11 cellular contexts compared by ENCODE assay signal in the genomic region with DNA sequence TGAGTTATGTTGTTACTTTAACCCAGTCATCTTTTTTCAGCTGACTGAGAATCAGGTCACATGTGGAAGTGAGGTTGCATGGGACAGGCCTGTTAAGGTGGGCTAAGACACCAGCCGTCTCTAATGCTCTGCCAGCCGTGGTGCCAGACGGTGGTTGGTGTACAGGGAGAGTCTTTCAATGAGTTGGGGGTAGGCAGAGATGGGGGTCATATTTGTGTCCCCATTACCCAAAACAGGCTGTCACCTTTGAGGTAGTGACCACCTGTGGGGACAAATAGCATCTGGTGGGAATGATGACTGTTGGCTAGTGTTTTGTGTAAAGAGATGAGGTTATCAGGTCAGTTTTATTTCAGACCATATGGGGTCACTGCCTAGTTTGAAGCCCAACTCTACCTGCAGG. TPM values are rescaled to one million over a fixed set of nuclear protein-coding genes. Genes with fewer than 3 reads are reported as not detected.
A peak's percentile ranks its signal among the peaks of the same experiment; 100 is the strongest.
DNase-seq lines count a peak whose midpoint lies in the region; ATAC-seq, FAIRE-seq and TF ChIP-seq lines count a peak whose summit lies in the region.
"Had no signal": no experiment of that assay in that cellular context is flagged by ENCODE, and none has a peak within 500 bp of the region (broad histone marks: within the 10 kb centered on the region; RNA-seq: fewer than 3 reads in every experiment).

No MANE protein-coding gene starts in this region.

- H3K36me3 ChIP-seq in K562 (ENCODE audit: control insufficient read depth, insufficient read depth, low read length) = peaks cover 65% of the 10 kb centered on the region

- H3K79me2 ChIP-seq in K562 (ENCODE audit: control insufficient read depth, insufficient read depth, low read length) = peaks cover 51% of the 10 kb centered on the region

- peak overlapping the region; percentile 98 for H3K4me3 ChIP-seq in Jurkat, Clone E6-1 (ENCODE audit: low read length)
- H3K4me3 ChIP-seq in K562 = peak overlapping the region; percentile 75; the same call in 1 of the 2 replicates

- H3K27ac ChIP-seq in K562 (ENCODE audit: extremely low read depth, low read depth, low read length) = peak overlapping the region; percentile 82

- peaks cover 5 to 17% (median 17%) of the 10 kb centered on the region in 3 donors for H3K27me3 Mint-ChIP-seq in CD14-positive monocyte (ENCODE audit: low read depth in 3 of 3)
- peaks cover 0 to 21% (median 9%) of the 10 kb centered on the region in 5 donors for H3K27me3 Mint-ChIP-seq in naive thymus-derived CD8-positive, alpha-beta T cell

- no peaks in the 10 kb centered on the region for H3K9me3 ChIP-seq in K562 (replicated peaks; ENCODE audit: control insufficient read depth, insufficient read depth, low read depth, low read length)

- peaks cover 38% of the 10 kb centered on the region for H3K4me1 Mint-ChIP-seq in CD14-positive monocyte
- peaks cover 17 to 56% (median 47%) of the 10 kb centered on the region in 4 donors for H3K4me1 Mint-ChIP-seq in naive thymus-derived CD8-positive, alpha-beta T cell

- no TSS peak for BruUV-seq in K562 (replicated peaks; lab: Mats Ljungman, UMichigan)

- 86% methylated on average over 3 of the region's 3 CpGs for WGBS in K562 (ENCODE audit: insufficient coverage, low coverage, missing lambda C conversion rate)

- intact Hi-C loops in CD14-positive monocyte (cut with micrococcal nuclease) = no loop called here
- intact Hi-C loops in K562 (cut with micrococcal nuclease) = no loop called here

- in situ Hi-C loops in K562 (cut with MboI) = no loop called here

- peak overlapping the region; percentile 90 for H3K4me2 ChIP-seq in K562 (ENCODE audit: insufficient read depth, low read length)

- H3K36me3 Mint-ChIP-seq in CD14-positive monocyte = peaks cover 43 to 51% of the 10 kb centered on the region in 2 donors
- H3K36me3 Mint-ChIP-seq in naive thymus-derived CD8-positive, alpha-beta T cell = peaks cover 4 to 64% (median 13%) of the 10 kb centered on the region in 3 donors

- CTCF ChIA-PET in K562 (lab: Yijun Ruan, JAX; ENCODE audit: low intra/inter-chr PET ratio) = no interaction called here

- no peak for TF ChIP-seq CTCF in CD14-positive monocyte (IDR thresholded peaks at IDR 0.05)
- no peak for TF ChIP-seq CTCF in K562 (IDR thresholded peaks at IDR 0.05 in 2 of 3, conservative IDR thresholded peaks at IDR 0.05 in 1 of 3; ENCODE audit: insufficient read depth in 2 of 3, low read depth in 1 of 3, low read length in 3 of 3)

- no peak for ATAC-seq in K562
- no peak for ATAC-seq in naive thymus-derived CD8-positive, alpha-beta T cell
- ATAC-seq in HG02870 (IDR thresholded peaks at IDR 0.05; ENCODE audit: unreplicated experiment) = no peak
- ATAC-seq in HG02642 (IDR thresholded peaks at IDR 0.05; ENCODE audit: poor library complexity, unreplicated experiment) = no peak

- no peak for TF ChIP-seq RAD21 in K562 (CRISPR knock-in tag; conservative IDR thresholded peaks at IDR 0.05 in 1 of 2, IDR thresholded peaks at IDR 0.05 in 1 of 2)

- TF ChIP-seq POLR2A in K562 (conservative IDR thresholded peaks at IDR 0.05) = peak; percentile 39

- peaks cover 4 to 18% of the 10 kb centered on the region in 2 experiments; a peak in 3 of 5 replicates for H3K4me1 ChIP-seq in K562 (replicated peaks in 1 of 2; ENCODE audit: control insufficient read depth in 2 of 2, insufficient read depth in 2 of 2, low read length in 2 of 2)

- peaks cover 22 to 26% of the 10 kb centered on the region in 2 experiments for H3K27me3 ChIP-seq in K562 (ENCODE audit: control insufficient read depth in 2 of 2, insufficient read depth in 2 of 2, low read length in 2 of 2)

- H3K9me3 Mint-ChIP-seq in CD14-positive monocyte = peaks cover 0 to 2% (median 0%) of the 10 kb centered on the region in 7 donors
- no peaks in the 10 kb centered on the region for H3K9me3 Mint-ChIP-seq in naive thymus-derived CD8-positive, alpha-beta T cell

- DNase-seq in CD14-positive monocyte (ENCODE audit: low spot score) (no peak), K562 (ENCODE audit: extremely low read depth in 1 of 4, low spot score in 3 of 4) (peak in 1 of 4 experiments; percentile 23), NCI-H82 treated with DMSO at 0.1 percent for 48 hours (lab: John Stamatoyannopoulos, UW; ENCODE audit: unreplicated experiment) (no peak), NCI-H1105 treated with DMSO at 0.1 percent for 48 hours (lab: John Stamatoyannopoulos, UW) (no peak)
- no peak for DNase-seq in Jurkat, Clone E6-1 (ENCODE audit: low read depth, low spot score)
- no peak for DNase-seq in naive thymus-derived CD8-positive, alpha-beta T cell
- DNase-seq: activated CD4-positive, CD25-positive, alpha-beta regulatory T cell; H7; NCI-H1436 treated with DMSO at 0.1 percent for 48 hours had no signal

- H3K9me1 ChIP-seq in K562 (ENCODE audit: control insufficient read depth, insufficient read depth, low read length) = peaks cover 5% of the 10 kb centered on the region

- H2AFZ ChIP-seq in K562 (ENCODE audit: low read depth, low read length) = no peak overlapping the region

- peak overlapping the region in 4 of 7 donors; percentile 27 to 66 (median 52) for H3K27ac Mint-ChIP-seq in CD14-positive monocyte
- peak overlapping the region; percentile 53 to 95 (median 80) for H3K27ac Mint-ChIP-seq in naive thymus-derived CD8-positive, alpha-beta T cell

- H3K4me3 Mint-ChIP-seq in CD14-positive monocyte = peak overlapping the region in 1 of 2 donors; percentile 51
- H3K4me3 Mint-ChIP-seq in naive thymus-derived CD8-positive, alpha-beta T cell = peak overlapping the region; percentile 42 to 100 (median 72)

- FAIRE-seq in K562 (lab: Jason Lieb, UNC) = peak; percentile 42

- H4K20me1 ChIP-seq in K562 (replicated peaks; ENCODE audit: control insufficient read depth, insufficient read depth, low read length) = peaks cover 47% of the 10 kb centered on the region

- TF ChIP-seq EP300 in K562 (IDR thresholded peaks at IDR 0.05; ENCODE audit: low read length) = no peak

- POLR2A ChIA-PET in K562 (lab: Yijun Ruan, JAX) = interaction anchor here (0.7 to 2.5 kb wide), 8 partner anchors 12 to 973 kb away, joined by 3 to 12 read pairs (median 4); a partner anchor contains a TSS
- POLR2A ChIA-PET in naive thymus-derived CD8-positive, alpha-beta T cell (lab: Charles Lee) = interaction anchor here (1.1 to 2.7 kb wide), 2 partner anchors 8 to 14 kb away, joined by 6 to 13 read pairs; partner anchors contain the start of gene TTYH2

- H3K9ac ChIP-seq in K562 (ENCODE audit: insufficient read depth in 1 of 2, low read depth in 2 of 2, low read length in 2 of 2) = peak overlapping the region; percentile 50 to 94; a peak in 3 of 4 replicates

RNA-seq across cellular contexts. Expression of gene RPL38, which starts 1.8 kb away (rescaled TPM):
- polyA plus RNA-seq in CD14-positive monocyte (1,000 to 10,000 TPM in 1 of 2 donors, 100 to 1,000 TPM in 1; 919 to 1,070 TPM), K562 (2011; rRNA removed) (1,194 and 1,318 TPM in 2 replicates), K562 (2014; fragmentation: Illumina TruSeq; extraction: Trizol) (1,709 and 2,292 TPM in 2 replicates), K562 (2014; fragmentation: Nextera tagmentation; extraction: Ambion mirVana) (1,000 to 10,000 TPM; 1,939 to 2,988 TPM), K562 (2014; rRNA removed) (1,879 and 3,414 TPM in 2 replicates)
- polyA plus RNA-seq in Jurkat, Clone E6-1 (2012; ENCODE audit: insufficient read depth, insufficient read length) = 3,447 TPM
- 240 and 244 TPM in 2 replicates for total RNA-seq in K562 (2011; cell fraction: chromatin; rRNA removed; ENCODE audit: low replicate concordance)
- total RNA-seq in K562 (2011; cell fraction: nucleolus; rRNA removed) = 381 and 382 TPM in 2 replicates
- 661 and 1,150 TPM in 2 replicates for total RNA-seq in K562 (2011; cell fraction: nucleoplasm; rRNA removed)
- total RNA-seq in K562 (2014; rRNA removed) (2,881 and 3,864 TPM in 2 replicates), K562 (2014; rRNA removed; fragmentation: Illumina TruSeq; extraction: Trizol) (1,940 and 1,970 TPM in 2 replicates), K562 (2015; rRNA removed; fragmentation: Illumina TruSeq; extraction: Trizol) (2,305 and 2,457 TPM in 2 replicates), K562 (2021) (1,177 and 1,224 TPM in 2 replicates)
- 365 and 561 TPM in 2 replicates for polyA plus RNA-seq in K562 (2011; cell fraction: cytosol; rRNA removed)
- polyA plus RNA-seq in K562 (2011; cell fraction: nucleus; rRNA removed) = 725 and 1,254 TPM in 2 replicates
- polyA plus RNA-seq in K562 (2012) = 2,337 and 4,545 TPM in 2 replicates
- polyA minus RNA-seq in K562 (2011; rRNA and poly(A)+ RNA removed) = 3,511 and 3,761 TPM in 2 replicates
- 663 and 692 TPM in 2 replicates for polyA minus RNA-seq in K562 (2011; cell fraction: cytosol; rRNA and poly(A)+ RNA removed)
- 149 and 306 TPM in 2 replicates for polyA minus RNA-seq in K562 (2011; cell fraction: nucleus; rRNA and poly(A)+ RNA removed)
- 1,000 to 10,000 TPM; 2,061 to 2,154 TPM for total RNA-seq in naive thymus-derived CD8-positive, alpha-beta T cell
- polyA plus RNA-seq in naive thymus-derived CD8-positive, alpha-beta T cell = 1,000 to 10,000 TPM; 2,282 to 2,688 (median 2,624) TPM

RNA-seq across cellular contexts. Expression of gene TTYH2, which starts 8.1 kb away (rescaled TPM):
- polyA plus RNA-seq in CD14-positive monocyte (10 to 100 TPM; 12.3 to 18.7 TPM), K562 (2011; rRNA removed) (2.0 and 5.3 TPM in 2 replicates), K562 (2014; fragmentation: Illumina TruSeq; extraction: Trizol) (1.1 and 1.2 TPM in 2 replicates), K562 (2014; fragmentation: Nextera tagmentation; extraction: Ambion mirVana) (under 1 TPM; 0.03 to 0.10 TPM), K562 (2014; rRNA removed) (0.86 and 2.0 TPM in 2 replicates)
- polyA plus RNA-seq in Jurkat, Clone E6-1 (2012; ENCODE audit: insufficient read depth, insufficient read length) = 6.2 TPM
- 5.2 and 11.9 TPM in 2 replicates for total RNA-seq in K562 (2011; cell fraction: chromatin; rRNA removed; ENCODE audit: low replicate concordance)
- 8.2 and 10.0 TPM in 2 replicates for total RNA-seq in K562 (2011; cell fraction: nucleolus; rRNA removed)
- 4.3 and 5.9 TPM in 2 replicates for total RNA-seq in K562 (2011; cell fraction: nucleoplasm; rRNA removed)
- total RNA-seq in K562 (2014; rRNA removed) (1.1 and 1.8 TPM in 2 replicates), K562 (2014; rRNA removed; fragmentation: Illumina TruSeq; extraction: Trizol) (0.57 and 0.76 TPM in 2 replicates), K562 (2015; rRNA removed; fragmentation: Illumina TruSeq; extraction: Trizol) (0.91 and 1.2 TPM in 2 replicates), K562 (2021) (1.1 and 1.6 TPM in 2 replicates)
- 4.0 and 5.6 TPM in 2 replicates for polyA plus RNA-seq in K562 (2011; cell fraction: cytosol; rRNA removed)
- polyA plus RNA-seq in K562 (2011; cell fraction: nucleus; rRNA removed) = 13.5 and 14.4 TPM in 2 replicates
- 1.1 and 2.9 TPM in 2 replicates for polyA plus RNA-seq in K562 (2012)
- polyA minus RNA-seq in K562 (2011; rRNA and poly(A)+ RNA removed) = 1.8 and 2.1 TPM in 2 replicates
- 2.7 and 3.7 TPM in 2 replicates for polyA minus RNA-seq in K562 (2011; cell fraction: cytosol; rRNA and poly(A)+ RNA removed)
- 3.0 and 7.2 TPM in 2 replicates for polyA minus RNA-seq in K562 (2011; cell fraction: nucleus; rRNA and poly(A)+ RNA removed)
- 1 to 10 TPM; 7.5 to 9.6 TPM for total RNA-seq in naive thymus-derived CD8-positive, alpha-beta T cell
- polyA plus RNA-seq in naive thymus-derived CD8-positive, alpha-beta T cell = 1 to 10 TPM in 2 of 3 donors, under 1 TPM in 1; 0.57 to 2.2 (median 1.8) TPM
